Comparison of ENCODE assay signal across 11 cellular contexts in the genomic region with DNA sequence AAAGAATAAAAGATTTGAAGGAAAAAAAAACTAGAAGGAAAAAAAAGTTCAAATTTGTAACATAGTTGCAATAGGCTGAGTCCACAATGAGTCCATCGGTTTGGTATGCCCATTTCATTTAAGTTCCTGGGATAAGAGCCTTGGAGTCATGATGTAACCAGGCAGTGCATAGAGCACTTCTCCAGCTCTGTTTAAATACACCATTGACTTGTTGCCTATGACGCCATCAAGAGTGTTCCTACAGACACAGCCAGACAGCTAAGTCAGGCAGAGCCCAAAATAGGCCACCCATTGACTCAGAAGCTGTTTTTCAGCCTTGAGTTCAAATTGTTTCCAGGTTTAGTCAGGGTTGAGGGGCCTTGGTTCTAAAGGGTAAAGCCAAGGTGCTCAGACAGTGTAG. TPM values are rescaled to one million over a fixed set of nuclear protein-coding genes. Genes with fewer than 3 reads are reported as not detected.
DNase-seq lines count a peak whose midpoint lies in the region; ATAC-seq and TF ChIP-seq lines count a peak whose summit lies in the region.
"Had no signal": no experiment of that assay in that cellular context is flagged by ENCODE, and none has a peak within 500 bp of the region (broad histone marks: within the 10 kb centered on the region; RNA-seq: fewer than 3 reads in every experiment).

No MANE protein-coding gene starts in this region.

- TF ChIP-seq POLR2A in HCT116 (IDR thresholded peaks at IDR 0.05; ENCODE audit: borderline replicate concordance, extremely low read depth, insufficient read depth, insufficient read length), result no peak
- TF ChIP-seq POLR2A in testis (IDR thresholded peaks at IDR 0.05), result no peak

- peaks cover 47% of the 10 kb centered on the region for H3K79me2 ChIP-seq in HCT116 (ENCODE audit: insufficient read depth, low read length)
- H3K79me2 ChIP-seq: parathyroid adenoma had no signal

- DNase-seq in HCT116 (ENCODE audit: low read depth, low spot score) (peak; percentile 32), WTC11 (ENCODE audit: low spot score) (no peak), left ventricle myocardium superior (no peak), testis (peak; percentile 52), cerebellum (ENCODE audit: low spot score) (no peak), NCI-H526 treated with DMSO at 0.1 percent for 48 hours (lab: John Stamatoyannopoulos, UW) (no peak)
- DNase-seq: T-helper 1 cell had no signal

- peak overlapping the region; percentile 2; the same call in 1 of the 2 replicates for H3K4me2 ChIP-seq in HCT116 (ENCODE audit: low read length)

- H3K27me3 ChIP-seq in HCT116 (ENCODE audit: insufficient read depth, low read length), result no peaks in the 10 kb centered on the region
- no peaks in the 10 kb centered on the region for H3K27me3 ChIP-seq in testis

- TF ChIP-seq CTCF in HCT116 (IDR thresholded peaks at IDR 0.05 in 2 of 3, conservative IDR thresholded peaks at IDR 0.05 in 1 of 3; ENCODE audit: borderline replicate concordance in 1 of 3, insufficient read depth in 1 of 3, low read depth in 2 of 3, low read length in 2 of 3) (no peak), WTC11 (IDR thresholded peaks at IDR 0.05) (no peak), testis (IDR thresholded peaks at IDR 0.05) (no peak)

- H3K27ac ChIP-seq in HCT116 (ENCODE audit: low read depth, low read length) (no peak overlapping the region), testis (peak overlapping the region; percentile 48 to 63)
- H3K27ac ChIP-seq: parathyroid adenoma had no signal

- no peaks in the 10 kb centered on the region for H4K20me1 ChIP-seq in HCT116 (ENCODE audit: insufficient read depth)

- no peak for TF ChIP-seq RAD21 in HCT116 (IDR thresholded peaks at IDR 0.05; ENCODE audit: low read depth)

- no peaks in the 10 kb centered on the region for H3K9me2 ChIP-seq in HCT116 (ENCODE audit: insufficient read depth)

- H3K9ac ChIP-seq in HCT116 (ENCODE audit: low read length), result no peak overlapping the region
- H3K9ac ChIP-seq: parathyroid adenoma had no signal

- H3K27ac Mint-ChIP-seq in WTC11, result no peak overlapping the region
- H3K27ac Mint-ChIP-seq: IgD-negative memory B cell had no signal

- WGBS in testis, 2 donors, result 47 to 75% methylated on average over 2 of the region's 2 CpGs

- no TSS peak for BruUV-seq in HCT116 (replicated peaks; lab: Mats Ljungman, UMichigan)

- RAD21 ChIA-PET in HCT116 (lab: Charles Lee; ENCODE audit: low non-redundant PET in 1 of 2, low total read pairs in 2 of 2, uncharacterized antibody in 2 of 2, unreplicated experiment in 2 of 2), result interaction anchor here in 1 of 2 experiments (0.6 to 0.9 kb wide), 2 partner anchors 47 to 138 kb away, joined by 3 read pairs; no protein-coding TSS in a partner anchor

- H3K36me3 ChIP-seq in HCT116 (ENCODE audit: control insufficient read depth in 1 of 2, insufficient read depth in 2 of 2, low read length in 2 of 2) (peaks cover 0 to 42% of the 10 kb centered on the region in 2 experiments; a peak in 2 of 4 replicates), testis (ENCODE audit: low read depth, missing control alignments) (no peaks in the 10 kb centered on the region)

- CTCF ChIA-PET in HCT116 (lab: Charles Lee), result no interaction called here
- CTCF ChIA-PET in WTC11 (lab: Charles Lee), result no interaction called here

- peaks cover 0 to 20% of the 10 kb centered on the region in 2 experiments; a peak in 2 of 4 replicates for H3K9me3 ChIP-seq in HCT116 (ENCODE audit: control insufficient read depth in 1 of 2, insufficient read depth in 1 of 2, low read depth in 1 of 2, low read length in 2 of 2)
- no peaks in the 10 kb centered on the region for H3K9me3 ChIP-seq in testis

- H3K4me1 Mint-ChIP-seq in WTC11, result peaks cover 37% of the 10 kb centered on the region
- H3K4me1 Mint-ChIP-seq: central memory CD8-positive, alpha-beta T cell had no signal

- ATAC-seq in HCT116 (no peak), WTC11 (no peak), left ventricle myocardium superior (peak; percentile 80), GM18873 (IDR thresholded peaks at IDR 0.05; ENCODE audit: low FRiP score, unreplicated experiment) (no peak)

- no peak overlapping the region for H2AFZ ChIP-seq in HCT116 (ENCODE audit: low read depth, low read length, poor library complexity, severe bottlenecking)
- H2AFZ ChIP-seq: parathyroid adenoma had no signal

- H3K4me3 ChIP-seq in HCT116 (replicated peaks in 1 of 2; ENCODE audit: low read depth in 1 of 2, low read length in 2 of 2) (no peak overlapping the region), testis (no peak overlapping the region)

- H3K4me3 Mint-ChIP-seq in WTC11, result no peak overlapping the region
- H3K4me3 Mint-ChIP-seq: central memory CD8-positive, alpha-beta T cell; IgD-negative memory B cell had no signal

- no peaks in the 10 kb centered on the region for H3K27me3 Mint-ChIP-seq in WTC11 (ENCODE audit: low read depth)
- H3K27me3 Mint-ChIP-seq: central memory CD8-positive, alpha-beta T cell; IgD-negative memory B cell had no signal

- peaks cover 22% of the 10 kb centered on the region for H3K9me3 Mint-ChIP-seq in WTC11
- H3K9me3 Mint-ChIP-seq: central memory CD8-positive, alpha-beta T cell had no signal

- H3K4me1 ChIP-seq in HCT116 (ENCODE audit: control insufficient read depth in 1 of 2, insufficient read depth in 2 of 2, low read length in 2 of 2) (peaks cover 32 to 60% of the 10 kb centered on the region in 2 experiments), testis (peaks cover 17% of the 10 kb centered on the region)
- H3K4me1 ChIP-seq: parathyroid adenoma had no signal

- POLR2A ChIA-PET in HCT116 (lab: Charles Lee) (interaction anchor here (1.2 kb wide), 1 partner anchor 38 kb away, joined by 3 read pairs; no protein-coding TSS in a partner anchor), WTC11 (lab: Charles Lee) (no interaction called here)

- peaks cover 19% of the 10 kb centered on the region for H3K36me3 Mint-ChIP-seq in WTC11
- H3K36me3 Mint-ChIP-seq: IgD-negative memory B cell had no signal

- intact Hi-C loops in HCT116 (cut with micrococcal nuclease), result no loop called here
- intact Hi-C loops in left ventricle myocardium superior (cut with micrococcal nuclease), result no loop called here
- intact Hi-C loops in testis (cut with DNase I; ENCODE audit: low total_unique reads), result no loop called here

TF ChIP-seq in HCT116, 20 proteins besides CTCF, POLR2A, EP300 and RAD21 (continues in another document):
- TF ChIP-seq POLR2AphosphoS5 (IDR thresholded peaks at IDR 0.05; ENCODE audit: low read depth, low read length) (no peak), JUND (IDR thresholded peaks at IDR 0.05) (peak; percentile 23; the same call in 1 of the 2 replicates), SRF (IDR thresholded peaks at IDR 0.05; ENCODE audit: low read depth) (no peak), ELF1 (IDR thresholded peaks at IDR 0.05; ENCODE audit: borderline replicate concordance, low read depth) (no peak), ZFX (IDR thresholded peaks at IDR 0.05) (no peak), CBX3 (IDR thresholded peaks at IDR 0.05; ENCODE audit: low read depth) (0 out of 2 replicates have a peak, but pooled peaks have one; percentile 18), SP1 (IDR thresholded peaks at IDR 0.05; ENCODE audit: low read depth) (peak; percentile 12; the same call in 1 of the 2 replicates), EZH2phosphoT487 (IDR thresholded peaks at IDR 0.05; ENCODE audit: borderline replicate concordance) (no peak), CEBPB (IDR thresholded peaks at IDR 0.05; ENCODE audit: low read depth) (peak; percentile 45), SIN3A (IDR thresholded peaks at IDR 0.05; ENCODE audit: low read depth) (no peak), TCF7L2 (IDR thresholded peaks at IDR 0.05; ENCODE audit: borderline replicate concordance, extremely low read depth, insufficient read depth, insufficient read length) (no peak)
- TF ChIP-seq, protein P1, sequence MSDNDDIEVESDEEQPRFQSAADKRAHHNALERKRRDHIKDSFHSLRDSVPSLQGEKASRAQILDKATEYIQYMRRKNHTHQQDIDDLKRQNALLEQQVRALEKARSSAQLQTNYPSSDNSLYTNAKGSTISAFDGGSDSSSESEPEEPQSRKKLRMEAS (IDR thresholded peaks at IDR 0.05), result no peak

TF ChIP-seq in WTC11, 78 proteins besides CTCF, POLR2A, EP300 and RAD21 (continues in another document):
- TF ChIP-seq, protein P2, sequence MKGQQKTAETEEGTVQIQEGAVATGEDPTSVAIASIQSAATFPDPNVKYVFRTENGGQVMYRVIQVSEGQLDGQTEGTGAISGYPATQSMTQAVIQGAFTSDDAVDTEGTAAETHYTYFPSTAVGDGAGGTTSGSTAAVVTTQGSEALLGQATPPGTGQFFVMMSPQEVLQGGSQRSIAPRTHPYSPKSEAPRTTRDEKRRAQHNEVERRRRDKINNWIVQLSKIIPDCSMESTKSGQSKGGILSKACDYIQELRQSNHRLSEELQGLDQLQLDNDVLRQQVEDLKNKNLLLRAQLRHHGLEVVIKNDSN (CRISPR knock-in tag; IDR thresholded peaks at IDR 0.05), result no peak
- TF ChIP-seq RELA (CRISPR knock-in tag; IDR thresholded peaks at IDR 0.05; ENCODE audit: borderline replicate concordance) (no peak), ZNF317 (CRISPR knock-in tag; IDR thresholded peaks at IDR 0.05; ENCODE audit: borderline replicate concordance, low read depth) (no peak), GABPB1 (CRISPR knock-in tag; IDR thresholded peaks at IDR 0.05) (peak; percentile 97), ZNF671 (CRISPR knock-in tag; IDR thresholded peaks at IDR 0.05) (no peak)
- TF ChIP-seq, protein P3, sequence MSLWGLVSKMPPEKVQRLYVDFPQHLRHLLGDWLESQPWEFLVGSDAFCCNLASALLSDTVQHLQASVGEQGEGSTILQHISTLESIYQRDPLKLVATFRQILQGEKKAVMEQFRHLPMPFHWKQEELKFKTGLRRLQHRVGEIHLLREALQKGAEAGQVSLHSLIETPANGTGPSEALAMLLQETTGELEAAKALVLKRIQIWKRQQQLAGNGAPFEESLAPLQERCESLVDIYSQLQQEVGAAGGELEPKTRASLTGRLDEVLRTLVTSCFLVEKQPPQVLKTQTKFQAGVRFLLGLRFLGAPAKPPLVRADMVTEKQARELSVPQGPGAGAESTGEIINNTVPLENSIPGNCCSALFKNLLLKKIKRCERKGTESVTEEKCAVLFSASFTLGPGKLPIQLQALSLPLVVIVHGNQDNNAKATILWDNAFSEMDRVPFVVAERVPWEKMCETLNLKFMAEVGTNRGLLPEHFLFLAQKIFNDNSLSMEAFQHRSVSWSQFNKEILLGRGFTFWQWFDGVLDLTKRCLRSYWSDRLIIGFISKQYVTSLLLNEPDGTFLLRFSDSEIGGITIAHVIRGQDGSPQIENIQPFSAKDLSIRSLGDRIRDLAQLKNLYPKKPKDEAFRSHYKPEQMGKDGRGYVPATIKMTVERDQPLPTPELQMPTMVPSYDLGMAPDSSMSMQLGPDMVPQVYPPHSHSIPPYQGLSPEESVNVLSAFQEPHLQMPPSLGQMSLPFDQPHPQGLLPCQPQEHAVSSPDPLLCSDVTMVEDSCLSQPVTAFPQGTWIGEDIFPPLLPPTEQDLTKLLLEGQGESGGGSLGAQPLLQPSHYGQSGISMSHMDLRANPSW (CRISPR knock-in tag; conservative IDR thresholded peaks at IDR 0.05; ENCODE audit: low read depth), result no peak

RNA-seq across cellular contexts. Expression of a gene that starts 44.9 kb away (rescaled TPM):
- total RNA-seq in HCT116 (2021; ENCODE audit: unreplicated experiment) (53.4 TPM), WTC11 (2021) (12.2 to 16.5 TPM (median 14.5 TPM) in 3 replicates), left ventricle myocardium superior (23.2 TPM), testis (10 to 100 TPM; 20.9 to 22.9 TPM), cerebellum (34.0 TPM)
- polyA plus RNA-seq in HCT116 (2012), result 27.7 and 27.8 TPM in 2 replicates
- 12.7 TPM for polyA plus RNA-seq in testis (ENCODE audit: insufficient read depth, low read depth, low replicate concordance)

Comparison
In these comparisons a context has a peak if more than half of its experiments do, and no peak if none do; other contexts are left out.
1. DNase-seq: peak in HCT116 (single experiment) and testis (single experiment); none in WTC11 (single experiment), left ventricle myocardium superior (single experiment), cerebellum (single experiment) and NCI-H526 treated with DMSO at 0.1 percent for 48 hours (single experiment).